Comparison of ENCODE assay signal across 1 cellular context in the genomic region with DNA sequence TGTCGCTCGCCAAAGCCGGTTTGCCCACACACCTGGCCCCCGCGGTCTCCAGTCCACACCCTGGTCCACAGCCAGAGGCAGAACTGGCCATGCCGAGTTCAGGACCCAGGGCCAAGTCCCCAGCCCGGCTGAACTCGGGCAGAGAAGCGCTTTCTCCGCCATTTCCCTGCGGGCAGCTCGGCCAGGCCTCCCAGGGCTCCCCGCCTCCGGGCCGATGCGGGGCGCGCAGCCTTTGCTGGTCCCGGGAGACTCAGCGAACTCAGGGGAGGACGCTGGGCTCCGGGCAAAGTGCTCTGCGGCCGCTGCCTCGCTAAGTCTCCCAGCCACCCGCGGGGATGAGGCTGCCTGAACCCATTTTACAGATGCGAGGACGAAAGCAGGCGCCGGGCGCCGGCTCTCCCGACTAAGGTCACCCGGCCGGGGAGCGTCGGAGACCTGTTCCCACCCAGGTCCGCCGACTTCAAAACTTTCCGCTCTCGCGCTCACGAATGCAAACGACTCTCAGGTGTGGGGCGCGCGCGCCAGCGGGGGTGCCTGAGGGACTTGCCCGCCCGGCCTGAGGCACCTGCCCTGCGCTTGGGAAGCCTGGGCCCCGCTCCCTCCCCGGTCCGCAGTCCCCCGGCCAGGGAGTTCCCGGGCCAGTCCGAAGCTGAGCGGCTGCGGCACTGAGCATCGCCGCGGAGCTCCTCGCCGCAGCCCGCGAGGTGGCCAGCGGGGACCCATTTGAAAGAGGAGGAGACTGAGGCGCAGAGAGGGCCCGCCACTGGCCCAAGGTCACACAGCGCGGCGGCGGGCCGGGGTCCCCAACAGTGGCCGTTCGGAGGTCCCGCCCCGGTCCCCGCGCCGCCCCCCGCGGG.
TF ChIP-seq lines count a peak whose summit lies in the region.

No MANE protein-coding gene starts in this region.

TF ChIP-seq in A549, 52 proteins besides CTCF, POLR2A, EP300 and RAD21 (continued from another document):
- TF ChIP-seq ESRRA (IDR thresholded peaks at IDR 0.05; ENCODE audit: borderline replicate concordance, low read length) (0 out of 2 replicates have a peak, but pooled peaks have one; percentile 42), ZC3H11A (IDR thresholded peaks at IDR 0.05) (no peak), MYC (IDR thresholded peaks at IDR 0.05; ENCODE audit: borderline replicate concordance, low read length) (no peak), TFCP2L1 (CRISPR knock-in tag; IDR thresholded peaks at IDR 0.05) (no peak), BCL3 (IDR thresholded peaks at IDR 0.05) (no peak), HDAC2 (IDR thresholded peaks at IDR 0.05) (peak; percentile 14; the same call in 1 of the 2 replicates), PHF8 (IDR thresholded peaks at IDR 0.05; ENCODE audit: borderline replicate concordance, low read depth) (no peak; the same call in 1 of the 2 replicates), SREBF2 (IDR thresholded peaks at IDR 0.05) (no peak), CHD2 (IDR thresholded peaks at IDR 0.05; ENCODE audit: low read length, partially characterized antibody) (no peak), FOSL2 (IDR thresholded peaks at IDR 0.05) (no peak), FOSL2 (CRISPR knock-in tag; IDR thresholded peaks at IDR 0.05) (no peak)
- TF ChIP-seq, protein P1, sequence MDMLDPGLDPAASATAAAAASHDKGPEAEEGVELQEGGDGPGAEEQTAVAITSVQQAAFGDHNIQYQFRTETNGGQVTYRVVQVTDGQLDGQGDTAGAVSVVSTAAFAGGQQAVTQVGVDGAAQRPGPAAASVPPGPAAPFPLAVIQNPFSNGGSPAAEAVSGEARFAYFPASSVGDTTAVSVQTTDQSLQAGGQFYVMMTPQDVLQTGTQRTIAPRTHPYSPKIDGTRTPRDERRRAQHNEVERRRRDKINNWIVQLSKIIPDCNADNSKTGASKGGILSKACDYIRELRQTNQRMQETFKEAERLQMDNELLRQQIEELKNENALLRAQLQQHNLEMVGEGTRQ (IDR thresholded peaks at IDR 0.05): no peak
- TF ChIP-seq, protein P2, sequence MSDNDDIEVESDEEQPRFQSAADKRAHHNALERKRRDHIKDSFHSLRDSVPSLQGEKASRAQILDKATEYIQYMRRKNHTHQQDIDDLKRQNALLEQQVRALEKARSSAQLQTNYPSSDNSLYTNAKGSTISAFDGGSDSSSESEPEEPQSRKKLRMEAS (IDR thresholded peaks at IDR 0.05): no peak
- TF ChIP-seq, protein P3, sequence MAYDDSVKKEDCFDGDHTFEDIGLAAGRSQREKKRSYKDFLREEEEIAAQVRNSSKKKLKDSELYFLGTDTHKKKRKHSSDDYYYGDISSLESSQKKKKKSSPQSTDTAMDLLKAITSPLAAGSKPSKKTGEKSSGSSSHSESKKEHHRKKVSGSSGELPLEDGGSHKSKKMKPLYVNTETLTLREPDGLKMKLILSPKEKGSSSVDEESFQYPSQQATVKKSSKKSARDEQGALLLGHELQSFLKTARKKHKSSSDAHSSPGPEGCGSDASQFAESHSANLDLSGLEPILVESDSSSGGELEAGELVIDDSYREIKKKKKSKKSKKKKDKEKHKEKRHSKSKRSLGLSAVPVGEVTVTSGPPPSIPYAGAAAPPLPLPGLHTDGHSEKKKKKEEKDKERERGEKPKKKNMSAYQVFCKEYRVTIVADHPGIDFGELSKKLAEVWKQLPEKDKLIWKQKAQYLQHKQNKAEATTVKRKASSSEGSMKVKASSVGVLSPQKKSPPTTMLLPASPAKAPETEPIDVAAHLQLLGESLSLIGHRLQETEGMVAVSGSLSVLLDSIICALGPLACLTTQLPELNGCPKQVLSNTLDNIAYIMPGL (CRISPR knock-in tag; IDR thresholded peaks at IDR 0.05; ENCODE audit: borderline replicate concordance): no peak
